In genomic region chr14:91834571-91834970, GRCh38 we compare ENCODE assay signal across 20 cellular contexts. TPM values are rescaled to one million over a fixed set of nuclear protein-coding genes. Genes with fewer than 3 reads are reported as not detected.
DNase-seq lines count a peak whose midpoint lies in the region; ATAC-seq and TF ChIP-seq lines count a peak whose summit lies in the region.
"Had no signal": no experiment of that assay in that cellular context is flagged by ENCODE, and none has a peak within 500 bp of the region (broad histone marks: within the 10 kb centered on the region; RNA-seq: fewer than 3 reads in every experiment).

No MANE protein-coding gene starts in this region.

- H3K36me3 Mint-ChIP-seq in stimulated activated naive CD8-positive, alpha-beta T cell treated with anti-CD3 and anti-CD28 coated beads, Interleukin-15, Interleukin-2, amounts not matched to agents 100 ng/mL and 50 ng/mL, for 24 hours (ENCODE audit: low read depth): no peaks in the 10 kb centered on the region
- peaks cover 27% of the 10 kb centered on the region for H3K36me3 Mint-ChIP-seq in central memory CD8-positive, alpha-beta T cell (ENCODE audit: insufficient read depth)
- H3K36me3 Mint-ChIP-seq in neural progenitor cell (no peaks in the 10 kb centered on the region), endothelial cell (ENCODE audit: low read depth, unreplicated experiment) (no peaks in the 10 kb centered on the region)
- H3K36me3 Mint-ChIP-seq: brain had no signal

- TF ChIP-seq CTCF in neural progenitor cell (IDR thresholded peaks at IDR 0.05): no peak
- no peak for TF ChIP-seq CTCF in endothelial cell (IDR thresholded peaks at IDR 0.05; ENCODE audit: unreplicated experiment)

- peak overlapping the region; percentile 12 for H3K4me3 Mint-ChIP-seq in stimulated activated naive CD8-positive, alpha-beta T cell treated with anti-CD3 and anti-CD28 coated beads, Interleukin-15, Interleukin-2, amounts not matched to agents 100 ng/mL and 50 ng/mL, for 24 hours
- peak overlapping the region; percentile 21 for H3K4me3 Mint-ChIP-seq in central memory CD8-positive, alpha-beta T cell
- no peak overlapping the region for H3K4me3 Mint-ChIP-seq in neural progenitor cell
- no peak overlapping the region for H3K4me3 Mint-ChIP-seq in endothelial cell (ENCODE audit: unreplicated experiment)
- H3K4me3 Mint-ChIP-seq: T-helper 1 cell treated with Interleukin-12 subunit alpha and Interleukin-12 subunit beta and Interleukin-4 antibody, amounts not matched to agents 30 μg/mL and 1 μg/mL, for 36 hours had no signal

- no peaks in the 10 kb centered on the region for H3K27me3 Mint-ChIP-seq in stimulated activated naive CD8-positive, alpha-beta T cell treated with anti-CD3 and anti-CD28 coated beads, Interleukin-15, Interleukin-2, amounts not matched to agents 100 ng/mL and 50 ng/mL, for 24 hours
- no peaks in the 10 kb centered on the region for H3K27me3 Mint-ChIP-seq in central memory CD8-positive, alpha-beta T cell
- H3K27me3 Mint-ChIP-seq in neural progenitor cell (ENCODE audit: insufficient read depth, low read depth) (peaks cover 36% of the 10 kb centered on the region), endothelial cell (ENCODE audit: unreplicated experiment) (no peaks in the 10 kb centered on the region)

- no peaks in the 10 kb centered on the region for H3K36me3 ChIP-seq in neural progenitor cell
- H3K36me3 ChIP-seq: BE2C, MG63, spleen had no signal

- peaks cover 6% of the 10 kb centered on the region for H4K20me1 ChIP-seq in neural progenitor cell (ENCODE audit: low read depth)

- ATAC-seq in stimulated activated naive CD8-positive, alpha-beta T cell treated with anti-CD3 and anti-CD28 coated beads, Interleukin-15, Interleukin-2, amounts not matched to agents 100 U/mL and 50 U/mL, for 24 hours: no peak
- no peak for ATAC-seq in central memory CD8-positive, alpha-beta T cell (replicated peaks; ENCODE audit: extremely low read depth, poor library complexity, severe bottlenecking)
- ATAC-seq: GM12878 had no signal

- no peaks in the 10 kb centered on the region for H3K9me3 ChIP-seq in neural progenitor cell (ENCODE audit: low read depth)
- H3K9me3 ChIP-seq: BE2C, MG63, spleen had no signal

- peaks cover 60% of the 10 kb centered on the region for H3K4me1 Mint-ChIP-seq in stimulated activated naive CD8-positive, alpha-beta T cell treated with anti-CD3 and anti-CD28 coated beads, Interleukin-15, Interleukin-2, amounts not matched to agents 100 ng/mL and 50 ng/mL, for 24 hours (ENCODE audit: low read depth)
- peaks cover 72% of the 10 kb centered on the region for H3K4me1 Mint-ChIP-seq in central memory CD8-positive, alpha-beta T cell
- H3K4me1 Mint-ChIP-seq in neural progenitor cell (no peaks in the 10 kb centered on the region), endothelial cell (ENCODE audit: unreplicated experiment) (no peaks in the 10 kb centered on the region)

- peaks cover 50% of the 10 kb centered on the region for H3K27me3 ChIP-seq in neural progenitor cell

- no peaks in the 10 kb centered on the region for H3K9me3 Mint-ChIP-seq in stimulated activated naive CD8-positive, alpha-beta T cell treated with anti-CD3 and anti-CD28 coated beads, Interleukin-15, Interleukin-2, amounts not matched to agents 100 ng/mL and 50 ng/mL, for 24 hours
- no peaks in the 10 kb centered on the region for H3K9me3 Mint-ChIP-seq in central memory CD8-positive, alpha-beta T cell
- no peaks in the 10 kb centered on the region for H3K9me3 Mint-ChIP-seq in neural progenitor cell
- no peaks in the 10 kb centered on the region for H3K9me3 Mint-ChIP-seq in endothelial cell (ENCODE audit: unreplicated experiment)
- H3K9me3 Mint-ChIP-seq: T-helper 1 cell treated with Interleukin-12 subunit alpha and Interleukin-12 subunit beta and Interleukin-4 antibody, amounts not matched to agents 30 μg/mL and 1 μg/mL, for 36 hours had no signal

- no peak overlapping the region for H3K9ac ChIP-seq in neural progenitor cell

- no peaks in the 10 kb centered on the region for H3K79me2 ChIP-seq in neural progenitor cell (ENCODE audit: low read depth)

- H3F3A ChIP-seq in neural progenitor cell (ENCODE audit: low read depth): peaks cover 19% of the 10 kb centered on the region

- peaks cover 6% of the 10 kb centered on the region for H3K4me1 ChIP-seq in neural progenitor cell
- H3K4me1 ChIP-seq: BE2C had no signal

- no peak overlapping the region for H3K27ac ChIP-seq in neural progenitor cell

- no peak overlapping the region for H3K4me3 ChIP-seq in neural progenitor cell
- H3K4me3 ChIP-seq: GM12878, MG63 had no signal

- H2AFZ ChIP-seq in neural progenitor cell (replicated peaks): no peak overlapping the region

- no peak overlapping the region for H3K4me2 ChIP-seq in neural progenitor cell

- no peak overlapping the region for H3K27ac Mint-ChIP-seq in stimulated activated naive CD8-positive, alpha-beta T cell treated with anti-CD3 and anti-CD28 coated beads, Interleukin-15, Interleukin-2, amounts not matched to agents 100 ng/mL and 50 ng/mL, for 24 hours
- H3K27ac Mint-ChIP-seq in central memory CD8-positive, alpha-beta T cell (ENCODE audit: low read depth): peak overlapping the region; percentile 68
- H3K27ac Mint-ChIP-seq in neural progenitor cell: no peak overlapping the region
- no peak overlapping the region for H3K27ac Mint-ChIP-seq in endothelial cell (ENCODE audit: unreplicated experiment)
- H3K27ac Mint-ChIP-seq: T-helper 1 cell treated with Interleukin-12 subunit alpha and Interleukin-12 subunit beta and Interleukin-4 antibody, amounts not matched to agents 30 μg/mL and 1 μg/mL, for 36 hours had no signal

- no peak for DNase-seq in stimulated activated naive CD8-positive, alpha-beta T cell treated with anti-CD3 and anti-CD28 coated beads, Interleukin-15, Interleukin-2, amounts not matched to agents 100 U/mL and 50 U/mL, for 24 hours
- DNase-seq in central memory CD8-positive, alpha-beta T cell (ENCODE audit: low spot score in 2 of 2): no peak
- DNase-seq in neural progenitor cell (ENCODE audit: low spot score) (peak; percentile 14), endothelial cell (ENCODE audit: low spot score) (no peak), hypothalamus (lab: John Stamatoyannopoulos, UW) (no peak), NOMO-1 treated with dmso at 0.1 percent for 144 hours (lab: John Stamatoyannopoulos, UW; ENCODE audit: unreplicated experiment) (no peak), SIG-M5 treated with dmso at 0.1 percent for 504 hours (lab: John Stamatoyannopoulos, UW; ENCODE audit: unreplicated experiment) (no peak)
- DNase-seq: BE2C; effector CD4-positive, alpha-beta T cell; EL; mesenchymal stem cell; MG63; NCI-H187 treated with DMSO at 0.1 percent for 48 hours; NCI-H526; spleen had no signal

RNA-seq across cellular contexts. Expression of gene TC2N, which starts 32.8 kb away (rescaled TPM):
- 3.8 and 5.8 TPM in 2 replicates for total RNA-seq in neural progenitor cell (ENCODE audit: low replicate concordance)
- total RNA-seq in endothelial cell (ENCODE audit: unreplicated experiment): 1.4 TPM
- total RNA-seq: HT1080 had no signal

Comparison
In these comparisons a context has a peak if more than half of its experiments do, and no peak if none do; other contexts are left out.
1. H3K4me3 Mint-ChIP-seq: peak in stimulated activated naive CD8-positive, alpha-beta T cell treated with anti-CD3 and anti-CD28 coated beads, Interleukin-15, Interleukin-2, amounts not matched to agents 100 ng/mL and 50 ng/mL, for 24 hours (single experiment) and central memory CD8-positive, alpha-beta T cell (single experiment); none in neural progenitor cell (single experiment) and endothelial cell (single experiment).